1 cellular context compared by ENCODE assay signal in the genomic region with DNA sequence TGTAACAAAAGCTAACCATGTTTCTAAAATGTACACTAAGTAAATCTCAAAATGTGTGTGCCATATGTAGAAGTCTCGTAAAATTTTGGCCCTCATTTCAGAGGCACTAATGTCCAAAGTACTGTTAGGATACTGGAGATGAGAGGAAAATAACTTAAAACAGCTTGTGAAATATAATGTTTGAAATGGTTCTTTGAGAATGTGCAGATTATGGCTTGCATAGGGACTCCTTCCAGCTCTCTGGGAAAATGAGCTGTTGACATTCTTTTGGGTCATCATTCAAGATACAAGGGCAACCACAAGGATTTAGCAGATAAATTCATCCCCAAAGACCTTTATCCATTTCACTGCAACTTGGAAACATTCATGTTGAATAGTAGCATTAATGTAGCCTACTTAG.
TF ChIP-seq lines count a peak whose summit lies in the region.

No MANE protein-coding gene starts in this region.

TF ChIP-seq in IMR-90, 13 proteins besides CTCF, POLR2A, EP300 and RAD21 (continued from another document):
- TF ChIP-seq BHLHE40 (IDR thresholded peaks at IDR 0.05; ENCODE audit: low read depth, low read length) (no peak), MXI1 (IDR thresholded peaks at IDR 0.05; ENCODE audit: borderline replicate concordance, low read depth, low read length) (no peak), MAZ (IDR thresholded peaks at IDR 0.05; ENCODE audit: borderline replicate concordance, low read depth, low read length) (no peak), CHD1 (IDR thresholded peaks at IDR 0.05; ENCODE audit: low read depth, low read length) (no peak)
- TF ChIP-seq, protein P1, sequence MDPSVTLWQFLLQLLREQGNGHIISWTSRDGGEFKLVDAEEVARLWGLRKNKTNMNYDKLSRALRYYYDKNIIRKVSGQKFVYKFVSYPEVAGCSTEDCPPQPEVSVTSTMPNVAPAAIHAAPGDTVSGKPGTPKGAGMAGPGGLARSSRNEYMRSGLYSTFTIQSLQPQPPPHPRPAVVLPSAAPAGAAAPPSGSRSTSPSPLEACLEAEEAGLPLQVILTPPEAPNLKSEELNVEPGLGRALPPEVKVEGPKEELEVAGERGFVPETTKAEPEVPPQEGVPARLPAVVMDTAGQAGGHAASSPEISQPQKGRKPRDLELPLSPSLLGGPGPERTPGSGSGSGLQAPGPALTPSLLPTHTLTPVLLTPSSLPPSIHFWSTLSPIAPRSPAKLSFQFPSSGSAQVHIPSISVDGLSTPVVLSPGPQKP (IDR thresholded peaks at IDR 0.05; ENCODE audit: borderline replicate concordance, low read depth, low read length), result no peak
